In genomic region chr7:118286131-118286530, GRCh38 we compare ENCODE assay signal across 19 cellular contexts.
A peak's percentile ranks its signal among the peaks of the same experiment; 100 is the strongest.
DNase-seq lines count a peak whose midpoint lies in the region; ATAC-seq and TF ChIP-seq lines count a peak whose summit lies in the region.
"Had no signal": no experiment of that assay in that cellular context is flagged by ENCODE, and none has a peak within 500 bp of the region (broad histone marks: within the 10 kb centered on the region; RNA-seq: fewer than 3 reads in every experiment).

No MANE protein-coding gene starts in this region.

- H3F3A ChIP-seq in SK-N-SH (replicated peaks; ENCODE audit: insufficient read depth), result no peaks in the 10 kb centered on the region

- no peak overlapping the region for H3K9ac ChIP-seq in SK-N-SH
- H3K9ac ChIP-seq: GM23248 had no signal

- H3K36me3 ChIP-seq in WERI-Rb-1 (no peaks in the 10 kb centered on the region), SK-N-SH (replicated peaks in 1 of 2; ENCODE audit: control insufficient read depth in 1 of 2, insufficient read depth in 2 of 2, low read length in 1 of 2) (no peaks in the 10 kb centered on the region)
- H3K36me3 ChIP-seq: BE2C, Peyer's patch had no signal

- H3K27me3 ChIP-seq in WERI-Rb-1 (ENCODE audit: insufficient read depth, low read depth, severe bottlenecking) (no peaks in the 10 kb centered on the region), SK-N-SH (ENCODE audit: insufficient read depth) (no peaks in the 10 kb centered on the region)
- H3K27me3 ChIP-seq: BE2C, Peyer's patch had no signal

- no peak for TF ChIP-seq RAD21 in SK-N-SH (IDR thresholded peaks at IDR 0.05; ENCODE audit: low read length)

- CTCF ChIA-PET in SK-N-SH (lab: Yijun Ruan, JAX), result no interaction called here

- H3K4me3 ChIP-seq in NB4 (ENCODE audit: low read depth, low read length) (no peak overlapping the region), WERI-Rb-1 (ENCODE audit: low read depth, low read length) (no peak overlapping the region), SK-N-SH (ENCODE audit: low read depth in 2 of 2, low read length in 1 of 2) (no peak overlapping the region)
- H3K4me3 ChIP-seq: GM23248, K562, Peyer's patch had no signal

- DNase-seq in NCI-H82 (lab: John Stamatoyannopoulos, UW) (peak; percentile 33), NCI-H82 treated with DMSO at 0.1 percent for 48 hours (lab: John Stamatoyannopoulos, UW; ENCODE audit: unreplicated experiment) (no peak), NB4 (ENCODE audit: low read depth) (peak; percentile 74), WERI-Rb-1 (peak; percentile 20), NCI-H774 (lab: John Stamatoyannopoulos, UW) (no peak), SK-N-SH (no peak)
- DNase-seq: BE2C, Calu3, DMS153, GM23248, H7, NCI-H1092, NCI-H1436 treated with DMSO at 0.1 percent for 48 hours, NCI-H187 treated with DMSO at 0.1 percent for 48 hours, Peyer's patch, SHP77 treated with DMSO at 0.1 percent for 48 hours had no signal

- POLR2A ChIA-PET in SK-N-SH (lab: Yijun Ruan, JAX), result no interaction called here

- 83% methylated on average over 1 of the region's 2 CpGs for WGBS in SK-N-SH (ENCODE audit: low lambda C conversion rate)

- no peak overlapping the region for H2AFZ ChIP-seq in SK-N-SH (ENCODE audit: low read depth)
- H2AFZ ChIP-seq: GM23248 had no signal

- no peaks in the 10 kb centered on the region for H3K9me2 ChIP-seq in SK-N-SH

- TF ChIP-seq POLR2A in NB4 (IDR thresholded peaks at IDR 0.05; ENCODE audit: extremely low read depth, insufficient read length), result no peak

- no peaks in the 10 kb centered on the region for H4K20me1 ChIP-seq in SK-N-SH (ENCODE audit: insufficient read depth)

- no peaks in the 10 kb centered on the region for H3K79me2 ChIP-seq in SK-N-SH (ENCODE audit: insufficient read depth)

- H3K27ac ChIP-seq in WERI-Rb-1, result no peak overlapping the region
- H3K27ac ChIP-seq in SK-N-SH (ENCODE audit: low read depth in 2 of 2, low read length in 1 of 2), result no peak overlapping the region
- H3K27ac ChIP-seq: 22Rv1, GM23248, Peyer's patch had no signal

- no peaks in the 10 kb centered on the region for H3K4me1 ChIP-seq in SK-N-SH (ENCODE audit: control insufficient read depth in 1 of 2, insufficient read depth in 2 of 2, low read depth in 1 of 2, low read length in 1 of 2)
- H3K4me1 ChIP-seq: BE2C had no signal

- H3K4me2 ChIP-seq in SK-N-SH, result no peak overlapping the region

- H3K9me3 ChIP-seq in WERI-Rb-1 (ENCODE audit: severe bottlenecking) (no peaks in the 10 kb centered on the region), SK-N-SH (no peaks in the 10 kb centered on the region)
- H3K9me3 ChIP-seq: BE2C had no signal

- TF ChIP-seq EP300 in SK-N-SH (IDR thresholded peaks at IDR 0.05; ENCODE audit: borderline replicate concordance in 1 of 2, low read depth in 1 of 2, low read length in 1 of 2), result no peak

- TF ChIP-seq CTCF in NB4 (IDR thresholded peaks at IDR 0.05; ENCODE audit: low read depth, low read length), result no peak
- TF ChIP-seq CTCF in WERI-Rb-1 (IDR thresholded peaks at IDR 0.05; ENCODE audit: low read depth, low read length), result no peak
- no peak for TF ChIP-seq CTCF in SK-N-SH (IDR thresholded peaks at IDR 0.05)

- no peak for ATAC-seq in GM21390 (IDR thresholded peaks at IDR 0.05; ENCODE audit: unreplicated experiment)
- ATAC-seq: K562 had no signal

TF ChIP-seq in SK-N-SH, 30 proteins besides CTCF, POLR2A, EP300 and RAD21:
- TF ChIP-seq IRF3 (IDR thresholded peaks at IDR 0.05; ENCODE audit: low read depth, low read length), result no peak
- no peak for TF ChIP-seq MXI1 (IDR thresholded peaks at IDR 0.05; ENCODE audit: low read depth, low read length)
- no peak for TF ChIP-seq TAF1 (IDR thresholded peaks at IDR 0.05; ENCODE audit: borderline replicate concordance, low read depth, low read length)
- no peak for TF ChIP-seq USF1 (IDR thresholded peaks at IDR 0.05; ENCODE audit: borderline replicate concordance, low read depth)
- TF ChIP-seq YY1 (IDR thresholded peaks at IDR 0.05; ENCODE audit: low read depth), result no peak
- TF ChIP-seq RCOR1 (IDR thresholded peaks at IDR 0.05; ENCODE audit: low read length), result no peak
- TF ChIP-seq FOXJ3 (CRISPR knock-in tag; IDR thresholded peaks at IDR 0.05), result no peak
- no peak for TF ChIP-seq NRF1 (IDR thresholded peaks at IDR 0.05; ENCODE audit: low read depth, low read length)

Comparison
In these comparisons a context has a peak if more than half of its experiments do, and no peak if none do; other contexts are left out.
1. DNase-seq: peak in NCI-H82 (single experiment), NB4 (single experiment) and WERI-Rb-1 (single experiment); none in NCI-H82 treated with DMSO at 0.1 percent for 48 hours (single experiment), NCI-H774 (single experiment) and SK-N-SH (single experiment).